26 cellular contexts compared by ENCODE assay signal in genomic region chr2:28668880-28669279, GRCh38.
A peak's percentile ranks its signal among the peaks of the same experiment; 100 is the strongest.
DNase-seq lines count a peak whose midpoint lies in the region; ATAC-seq and TF ChIP-seq lines count a peak whose summit lies in the region.
"Had no signal": no experiment of that assay in that cellular context is flagged by ENCODE, and none has a peak within 500 bp of the region (broad histone marks: within the 10 kb centered on the region; RNA-seq: fewer than 3 reads in every experiment).

No MANE protein-coding gene starts in this region.

- no peaks in the 10 kb centered on the region for H3K27me3 ChIP-seq in transverse colon
- H3K27me3 ChIP-seq: BE2C, BLaER1 had no signal

- POLR2A ChIA-PET in MCF 10A (lab: Yijun Ruan, JAX): interaction anchor here (0.8 to 1.7 kb wide), 6 partner anchors 7 to 86 kb away, joined by 3 to 7 read pairs (median 4); no protein-coding TSS in a partner anchor

- no peak overlapping the region for H3K27ac Mint-ChIP-seq in activated CD8-positive, alpha-beta memory T cell treated with anti-CD3 and anti-CD28 coated beads, Interleukin-2, amount 10 ng/mL, durations not matched to agents 7 days and 5 days
- H3K27ac Mint-ChIP-seq in MCF 10A (ENCODE audit: low read depth, unreplicated experiment): no peak overlapping the region
- H3K27ac Mint-ChIP-seq: CD14-positive monocyte; CD4-positive, alpha-beta memory T cell; CD4-positive, CD25-positive, alpha-beta regulatory T cell had no signal

- peak overlapping the region in 2 of 4 donors; percentile 10 to 31 for H3K27ac ChIP-seq in transverse colon
- H3K27ac ChIP-seq: BLaER1 had no signal

- intact Hi-C loops in cardiac septum (cut with DNase I): no loop called here
- intact Hi-C loops in Right ventricle myocardium inferior (cut with DNase I): no loop called here
- intact Hi-C loops in left colon (cut with DNase I, micrococcal nuclease): loop anchor here in 1 of 2 donors (10.0 kb wide), 1 partner anchor 76 kb away; no protein-coding TSS in a partner anchor
- intact Hi-C loops in mucosa of descending colon (cut with DNase I, micrococcal nuclease): no loop called here
- intact Hi-C loops in transverse colon (cut with DNase I; ENCODE audit: low total_unique reads): no loop called here
- intact Hi-C loops in MCF 10A (cut with micrococcal nuclease): no loop called here

- in situ Hi-C loops in transverse colon (cut with MboI; ENCODE audit: low pct_ligation_motif_present in 1 of 4, low pct_unique_long_range_greater_than_20kb in 1 of 4, low sequenced_read_pairs in 3 of 4): loop anchor here in 1 of 4 donors (10.0 kb wide), 1 partner anchor 86 kb away; the partner anchor contains the start of gene PPP1CB

- H3K27me3 Mint-ChIP-seq in activated CD8-positive, alpha-beta memory T cell treated with anti-CD3 and anti-CD28 coated beads, Interleukin-2, amount 10 ng/mL, durations not matched to agents 7 days and 5 days: no peaks in the 10 kb centered on the region
- no peaks in the 10 kb centered on the region for H3K27me3 Mint-ChIP-seq in MCF 10A (ENCODE audit: insufficient read depth, unreplicated experiment)
- H3K27me3 Mint-ChIP-seq: CD4-positive, alpha-beta memory T cell had no signal

- H3K36me3 Mint-ChIP-seq in activated CD8-positive, alpha-beta memory T cell treated with anti-CD3 and anti-CD28 coated beads, Interleukin-2, amount 10 ng/mL, durations not matched to agents 7 days and 5 days: peaks cover 3% of the 10 kb centered on the region
- no peaks in the 10 kb centered on the region for H3K36me3 Mint-ChIP-seq in MCF 10A (ENCODE audit: insufficient read depth, unreplicated experiment)
- H3K36me3 Mint-ChIP-seq: CD14-positive monocyte had no signal

- no TSS peak for BruUV-seq in MCF 10A (replicated peaks; lab: Mats Ljungman, UMichigan)

- no peak for TF ChIP-seq EP300 in transverse colon (IDR thresholded peaks at IDR 0.05; ENCODE audit: low read depth)

- no peak for ATAC-seq in Right ventricle myocardium inferior
- ATAC-seq in left colon: peak; percentile 62
- peak; percentile 52 for ATAC-seq in mucosa of descending colon
- ATAC-seq in activated CD8-positive, alpha-beta memory T cell treated with anti-CD3 and anti-CD28 coated beads, Interleukin-2, amount 10 ng/mL, durations not matched to agents 7 days and 5 days: no peak
- ATAC-seq: GM12878 had no signal

- DNase-seq in cardiac septum (ENCODE audit: low spot score) (peak; percentile 50), Right ventricle myocardium inferior (ENCODE audit: missing footprints) (no peak), left colon (peak in 1 of 2 donors; percentile 60), mucosa of descending colon (no peak), transverse colon (peak; percentile 50), foreskin melanocyte (no peak), MCF 10A (ENCODE audit: unreplicated experiment) (no peak)
- DNase-seq in activated CD8-positive, alpha-beta memory T cell treated with anti-CD3 and anti-CD28 coated beads, Interleukin-2, amount 10 ng/mL, durations not matched to agents 7 days and 5 days: no peak
- DNase-seq: 8988T; ACHN; BE2C; C1 segment of cervical spinal cord; CD4-positive, alpha-beta memory T cell; CD4-positive, CD25-positive, alpha-beta regulatory T cell; CD8-positive, alpha-beta memory T cell; COR-L47; DMS 273 treated with DMSO at 0.1 percent for 48 hours; DMS153; DMS53; DMS79; DND-41; EL; GDM1 had no signal

- H3K9me3 ChIP-seq in mucosa of descending colon (no peaks in the 10 kb centered on the region), transverse colon (no peaks in the 10 kb centered on the region)
- H3K9me3 ChIP-seq: BE2C had no signal

- TF ChIP-seq CTCF in mucosa of descending colon (IDR thresholded peaks at IDR 0.05): no peak
- TF ChIP-seq CTCF in transverse colon (IDR thresholded peaks at IDR 0.05): no peak
- no peak for TF ChIP-seq CTCF in MCF 10A (IDR thresholded peaks at IDR 0.05; ENCODE audit: unreplicated experiment)

- CTCF ChIA-PET in activated CD8-positive, alpha-beta memory T cell treated with anti-CD3 and anti-CD28 coated beads, Interleukin-2, amount 10 ng/mL, durations not matched to agents 7 days and 5 days (lab: Charles Lee): no interaction called here
- CTCF ChIA-PET in MCF 10A (lab: Yijun Ruan, JAX): no interaction called here

- H3K4me1 ChIP-seq in mucosa of descending colon (ENCODE audit: low read depth) (peaks cover 21% of the 10 kb centered on the region), transverse colon (peaks cover 14 to 31% (median 21%) of the 10 kb centered on the region in 4 donors)
- H3K4me1 ChIP-seq: BLaER1 had no signal

- H3K4me3 ChIP-seq in mucosa of descending colon (no peak overlapping the region), transverse colon (no peak overlapping the region)
- H3K4me3 ChIP-seq: BLaER1, GM12878 had no signal

- no peak overlapping the region for H3K4me3 Mint-ChIP-seq in activated CD8-positive, alpha-beta memory T cell treated with anti-CD3 and anti-CD28 coated beads, Interleukin-2, amount 10 ng/mL, durations not matched to agents 7 days and 5 days
- H3K4me3 Mint-ChIP-seq in MCF 10A (ENCODE audit: unreplicated experiment): no peak overlapping the region
- H3K4me3 Mint-ChIP-seq: CD14-positive monocyte; CD4-positive, alpha-beta memory T cell; CD4-positive, CD25-positive, alpha-beta regulatory T cell; CD8-positive, alpha-beta memory T cell had no signal

- H3K4me1 Mint-ChIP-seq in activated CD8-positive, alpha-beta memory T cell treated with anti-CD3 and anti-CD28 coated beads, Interleukin-2, amount 10 ng/mL, durations not matched to agents 7 days and 5 days: no peaks in the 10 kb centered on the region
- H3K4me1 Mint-ChIP-seq in MCF 10A (ENCODE audit: insufficient read depth, unreplicated experiment): peaks cover 23% of the 10 kb centered on the region
- H3K4me1 Mint-ChIP-seq: CD4-positive, alpha-beta memory T cell; CD8-positive, alpha-beta memory T cell had no signal

- H3K9me3 Mint-ChIP-seq in activated CD8-positive, alpha-beta memory T cell treated with anti-CD3 and anti-CD28 coated beads, Interleukin-2, amount 10 ng/mL, durations not matched to agents 7 days and 5 days (ENCODE audit: low read depth): peaks cover 5% of the 10 kb centered on the region
- H3K9me3 Mint-ChIP-seq in MCF 10A (ENCODE audit: unreplicated experiment): peaks cover 10% of the 10 kb centered on the region

- H3K36me3 ChIP-seq in mucosa of descending colon (ENCODE audit: low read depth) (no peaks in the 10 kb centered on the region), transverse colon (no peaks in the 10 kb centered on the region)
- H3K36me3 ChIP-seq: BE2C, BLaER1 had no signal

- WGBS in transverse colon (ENCODE audit: low coverage in 1 of 2), 2 donors: 45 to 52% methylated on average over 2 of the region's 2 CpGs

- no peak for TF ChIP-seq POLR2A in transverse colon (IDR thresholded peaks at IDR 0.05)

Comparison
In these comparisons a context has a peak if more than half of its experiments do, and no peak if none do; other contexts are left out.
1. DNase-seq: peak in cardiac septum (single experiment) and transverse colon (single experiment); none in Right ventricle myocardium inferior (single experiment), mucosa of descending colon (0 of 3), activated CD8-positive, alpha-beta memory T cell treated with anti-CD3 and anti-CD28 coated beads, Interleukin-2, amount 10 ng/mL, durations not matched to agents 7 days and 5 days (single experiment), foreskin melanocyte (single experiment) and MCF 10A (single experiment).
2. ATAC-seq: peak in left colon (single experiment) and mucosa of descending colon (single experiment); none in Right ventricle myocardium inferior (single experiment) and activated CD8-positive, alpha-beta memory T cell treated with anti-CD3 and anti-CD28 coated beads, Interleukin-2, amount 10 ng/mL, durations not matched to agents 7 days and 5 days (single experiment).